8 cellular contexts compared by ENCODE assay signal in the genomic region with DNA sequence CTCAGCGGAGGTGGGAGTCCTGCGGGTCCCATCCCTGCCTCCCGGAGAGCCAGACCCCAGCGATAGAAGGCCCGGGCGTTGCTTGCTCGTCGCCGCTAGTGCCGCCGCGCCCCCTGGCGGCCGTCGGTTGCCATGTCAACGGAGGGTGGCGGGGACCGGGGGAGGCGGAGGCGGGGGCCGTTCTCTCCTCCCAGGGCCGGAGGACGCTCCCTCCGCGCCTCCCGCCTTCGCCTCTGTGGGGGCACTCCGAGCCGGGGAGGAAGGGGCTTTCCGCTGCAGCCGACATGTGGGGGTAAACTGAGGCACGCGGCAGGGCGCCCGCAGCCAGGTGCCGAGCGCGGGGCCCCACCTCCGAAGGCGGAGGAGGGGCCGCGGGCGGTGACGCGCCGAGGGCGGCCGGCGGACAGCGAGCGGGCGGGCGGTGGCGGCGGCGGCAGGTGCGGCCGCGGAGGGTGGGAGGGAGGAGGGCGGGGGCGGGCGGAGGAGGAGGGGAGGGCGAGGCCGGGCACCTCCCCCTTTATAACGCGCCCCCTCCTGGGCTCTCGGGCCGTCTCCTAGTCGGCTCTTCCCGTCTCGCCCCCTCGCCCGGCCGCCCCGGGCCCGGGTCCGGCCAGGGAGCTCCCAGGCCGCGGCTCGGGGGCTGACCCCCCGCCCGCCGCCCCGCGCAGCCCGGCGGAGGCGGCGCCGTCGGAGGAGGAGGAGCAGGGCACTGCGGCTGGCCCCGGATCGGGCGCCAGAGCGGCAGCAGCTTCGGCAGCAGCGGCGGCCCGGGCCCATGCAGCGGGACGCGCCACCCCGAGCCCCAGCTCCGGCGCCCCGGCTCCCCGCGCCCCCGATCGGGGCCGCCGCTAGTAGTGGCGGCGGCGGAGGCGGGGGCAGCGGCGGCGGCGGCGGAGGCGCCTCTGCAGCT. TPM values are rescaled to one million over a fixed set of nuclear protein-coding genes. Genes with fewer than 3 reads are reported as not detected.
DNase-seq lines count a peak whose midpoint lies in the region; ATAC-seq and TF ChIP-seq lines count a peak whose summit lies in the region.

No MANE protein-coding gene starts in this region.

- H3K27ac ChIP-seq in GM23338 (ENCODE audit: low read depth): no peak overlapping the region
- H3K27ac ChIP-seq in stomach smooth muscle (ENCODE audit: low read length): peak overlapping the region; percentile 81

- peaks cover 31% of the 10 kb centered on the region for H3K79me2 ChIP-seq in GM23338 (replicated peaks; ENCODE audit: insufficient read depth)

- no peaks in the 10 kb centered on the region for H3K9me3 ChIP-seq in stomach smooth muscle (ENCODE audit: control insufficient read depth in 2 of 2, low read length in 2 of 2)

- H3K4me1 ChIP-seq in GM23338 (ENCODE audit: insufficient read depth): peaks cover 11% of the 10 kb centered on the region
- H3K4me1 ChIP-seq in stomach smooth muscle (ENCODE audit: control insufficient read depth, insufficient read depth, low read length): peaks cover 17% of the 10 kb centered on the region

- peak overlapping the region; percentile 75 for H3K4me2 ChIP-seq in GM23338

- H3K9me3 Mint-ChIP-seq in GM23338: no peaks in the 10 kb centered on the region
- no peaks in the 10 kb centered on the region for H3K9me3 Mint-ChIP-seq in neural crest cell

- H3K27me3 Mint-ChIP-seq in GM23338 (ENCODE audit: insufficient read depth, low read depth, poor library complexity) (peaks cover 13% of the 10 kb centered on the region), neural crest cell (ENCODE audit: low read depth) (peaks cover 2% of the 10 kb centered on the region)

- peaks cover 36% of the 10 kb centered on the region for H3F3A ChIP-seq in GM23338 (replicated peaks; ENCODE audit: low read depth)

- peak; percentile 90 for DNase-seq in ELF-1 (ENCODE audit: low read depth, low spot score)
- DNase-seq in GM23338 (ENCODE audit: low spot score): peak; percentile 88
- peak; percentile 72 for DNase-seq in LHCN-M2 (ENCODE audit: low read depth)
- peak; percentile 30 for DNase-seq in SHP77 treated with DMSO at 0.1 percent for 48 hours (lab: John Stamatoyannopoulos, UW)
- peak; percentile 87 for DNase-seq in activated gamma-delta T cell (lab: John Stamatoyannopoulos, UW)
- DNase-seq in fibroblast of the conjunctiva (ENCODE audit: low read depth): peak; percentile 54
- peak; percentile 89 for DNase-seq in neural crest cell (ENCODE audit: low read depth, low spot score)

- H3K4me1 Mint-ChIP-seq in GM23338 (peaks cover 17% of the 10 kb centered on the region), neural crest cell (peaks cover 23% of the 10 kb centered on the region)

- H3K27me3 ChIP-seq in GM23338 (ENCODE audit: insufficient read depth) (no peaks in the 10 kb centered on the region), stomach smooth muscle (ENCODE audit: control insufficient read depth in 1 of 2, insufficient read depth in 2 of 2, low read length in 2 of 2) (no peaks in the 10 kb centered on the region)

- H3K36me3 ChIP-seq in GM23338 (ENCODE audit: insufficient read depth): peaks cover 34% of the 10 kb centered on the region
- H3K36me3 ChIP-seq in stomach smooth muscle (ENCODE audit: control insufficient read depth in 2 of 2, insufficient read depth in 2 of 2, low read length in 2 of 2): peaks cover 29% of the 10 kb centered on the region in 2 donors

- peak overlapping the region; percentile 78 for H2AFZ ChIP-seq in GM23338

- H4K20me1 ChIP-seq in GM23338 (replicated peaks; ENCODE audit: insufficient read depth): peaks cover 20% of the 10 kb centered on the region

- H3K27ac Mint-ChIP-seq in GM23338: peak overlapping the region; percentile 84; the same call in 1 of the 2 replicates
- peak overlapping the region; percentile 75 for H3K27ac Mint-ChIP-seq in neural crest cell (ENCODE audit: unreplicated experiment)

- peak; percentile 40 for ATAC-seq in GM23338

- H3K4me3 Mint-ChIP-seq in GM23338: peak overlapping the region; percentile 96
- peak overlapping the region; percentile 75 for H3K4me3 Mint-ChIP-seq in neural crest cell

- H3K4me3 ChIP-seq in GM23338 (peak overlapping the region; percentile 99), stomach smooth muscle (ENCODE audit: low read length in 2 of 2) (peak overlapping the region; percentile 29 to 85)

- TF ChIP-seq CTCF in GM23338 (conservative IDR thresholded peaks at IDR 0.05; ENCODE audit: low read depth in 2 of 2): peak; percentile 73 to 91
- peak; percentile 91 for TF ChIP-seq CTCF in neural crest cell (conservative IDR thresholded peaks at IDR 0.05)

- H3K9ac ChIP-seq in stomach smooth muscle (ENCODE audit: low read length in 2 of 2): peak overlapping the region; percentile 12 to 58

- H3K9me2 ChIP-seq in GM23338 (ENCODE audit: insufficient read depth): no peaks in the 10 kb centered on the region

- peaks cover 39% of the 10 kb centered on the region for H3K36me3 Mint-ChIP-seq in GM23338 (ENCODE audit: low read depth)
- H3K36me3 Mint-ChIP-seq in neural crest cell (ENCODE audit: low read depth): peaks cover 11% of the 10 kb centered on the region

TF ChIP-seq in GM23338, 12 proteins besides CTCF, POLR2A, EP300 and RAD21 (continues in another document):
- TF ChIP-seq CREB1 (CRISPR knock-in tag; IDR thresholded peaks at IDR 0.05; ENCODE audit: low read depth) (peak; percentile 42), ZNF331 (CRISPR knock-in tag; IDR thresholded peaks at IDR 0.05; ENCODE audit: low read depth) (no peak), NANOG (IDR thresholded peaks at IDR 0.05; ENCODE audit: borderline replicate concordance) (no peak)

RNA-seq across cellular contexts. Expression of a gene that starts 0.6 kb away (rescaled TPM):
- 63.9 and 84.3 TPM in 2 replicates for total RNA-seq in GM23338 (2014; rRNA removed; shearing (Covaris generic))
- polyA plus RNA-seq in GM23338 (2016; fragmentation: Nextera tagmentation; extraction: Ambion mirVana): 49.7 and 58.5 TPM in 2 replicates
- 36.6 and 37.0 TPM in 2 replicates for total RNA-seq in LHCN-M2 (2014; rRNA removed)
- polyA plus RNA-seq in LHCN-M2 (2012): 39.8 TPM
- 77.0 and 84.8 TPM in 2 replicates for total RNA-seq in neural crest cell

RNA-seq across cellular contexts. Expression of a gene that starts 6.8 kb away (rescaled TPM):
- total RNA-seq in GM23338 (2014; rRNA removed; shearing (Covaris generic)): 4.5 and 7.3 TPM in 2 replicates
- polyA plus RNA-seq in GM23338 (2016; fragmentation: Nextera tagmentation; extraction: Ambion mirVana): 4.2 and 4.4 TPM in 2 replicates
- total RNA-seq in LHCN-M2 (2014; rRNA removed) (not detected in 2 replicates), neural crest cell (6.0 and 7.2 TPM in 2 replicates)
- polyA plus RNA-seq in LHCN-M2 (2012): not detected

RNA-seq across cellular contexts. Expression of a gene that starts 17.4 kb away (rescaled TPM):
- total RNA-seq in GM23338 (2014; rRNA removed; shearing (Covaris generic)): 87.2 and 92.4 TPM in 2 replicates
- polyA plus RNA-seq in GM23338 (2016; fragmentation: Nextera tagmentation; extraction: Ambion mirVana): 40.7 and 43.5 TPM in 2 replicates
- total RNA-seq in LHCN-M2 (2014; rRNA removed) (94.1 and 104 TPM in 2 replicates), neural crest cell (64.6 and 69.9 TPM in 2 replicates)
- polyA plus RNA-seq in LHCN-M2 (2012): 78.6 TPM

RNA-seq across cellular contexts. Expression of a gene that starts 50.2 kb away (rescaled TPM):
- total RNA-seq in GM23338 (2014; rRNA removed; shearing (Covaris generic)): 21.1 and 23.5 TPM in 2 replicates
- 14.4 TPM in 2 replicates for polyA plus RNA-seq in GM23338 (2016; fragmentation: Nextera tagmentation; extraction: Ambion mirVana)
- total RNA-seq in LHCN-M2 (2014; rRNA removed): 10.4 and 10.5 TPM in 2 replicates
- 7.4 TPM for polyA plus RNA-seq in LHCN-M2 (2012)
- total RNA-seq in neural crest cell: 25.7 and 27.4 TPM in 2 replicates

Comparison
In these comparisons a context has a peak if more than half of its experiments do, and no peak if none do; other contexts are left out.
1. DNase-seq: peak in every context shown above with its lines; median percentile 90 in ELF-1; 89 in neural crest cell; 88 in GM23338; 87 in activated gamma-delta T cell; 72 in LHCN-M2; 54 in fibroblast of the conjunctiva; 30 in SHP77 treated with DMSO at 0.1 percent for 48 hours.